In genomic region chr10:36172574-36172973, GRCh38 we compare ENCODE assay signal across 13 cellular contexts.
DNase-seq lines count a peak whose midpoint lies in the region; ATAC-seq and TF ChIP-seq lines count a peak whose summit lies in the region.
"Had no signal": no experiment of that assay in that cellular context is flagged by ENCODE, and none has a peak within 500 bp of the region (broad histone marks: within the 10 kb centered on the region; RNA-seq: fewer than 3 reads in every experiment).

No MANE protein-coding gene starts in this region.

- H3K4me3 ChIP-seq in choroid plexus epithelial cell (ENCODE audit: low read depth, low read length), result no peak overlapping the region

- no peaks in the 10 kb centered on the region for H3K36me3 Mint-ChIP-seq in nephron (ENCODE audit: low read depth)
- H3K36me3 Mint-ChIP-seq: CD4-positive, alpha-beta memory T cell; type B pancreatic cell had no signal

- H3K9me3 Mint-ChIP-seq in nephron, result peaks cover 9% of the 10 kb centered on the region
- H3K9me3 Mint-ChIP-seq: activated T-helper 1 cell treated with anti-CD3 and anti-CD28 coated beads, Interleukin-12 subunit alpha, Interleukin-12 subunit beta, Interleukin-2, Interleukin-4 antibody, amounts not matched to agents 30 ng/mL and 10 ng/mL and 1 ng/mL, durations not matched to agents 14 hours and 24 hours and 36 hours; type B pancreatic cell had no signal

- peak overlapping the region; percentile 6 to 42 (median 6) for H3K4me3 Mint-ChIP-seq in nephron
- H3K4me3 Mint-ChIP-seq: activated T-helper 1 cell treated with anti-CD3 and anti-CD28 coated beads, Interleukin-12 subunit alpha, Interleukin-12 subunit beta, Interleukin-2, Interleukin-4 antibody, amounts not matched to agents 30 ng/mL and 10 ng/mL and 1 ng/mL, durations not matched to agents 14 hours and 24 hours and 36 hours; CD4-positive, alpha-beta memory T cell; type B pancreatic cell had no signal

- no peak for TF ChIP-seq CTCF in choroid plexus epithelial cell (conservative IDR thresholded peaks at IDR 0.05; ENCODE audit: low read depth, low read length)
- TF ChIP-seq CTCF in nephron (IDR thresholded peaks at IDR 0.05; ENCODE audit: unreplicated experiment in 3 of 3), result no peak

- H3K27me3 Mint-ChIP-seq in nephron (ENCODE audit: low read depth), result no peaks in the 10 kb centered on the region
- H3K27me3 Mint-ChIP-seq: CD4-positive, alpha-beta memory T cell; type B pancreatic cell had no signal

- peak; percentile 34 for DNase-seq in AG08396 (ENCODE audit: low spot score)
- DNase-seq in M059J (ENCODE audit: low read depth), result peak; percentile 73
- DNase-seq in choroid plexus epithelial cell (ENCODE audit: low read depth), result peak; percentile 79
- DNase-seq in activated CD4-positive, alpha-beta T cell treated with anti-CD3 and anti-CD28 coated beads, Interleukin-2, amount 50 U/mL, for 4 hours, result no peak
- DNase-seq in DMS114 treated with DMSO at 0.1 percent for 48 hours (lab: John Stamatoyannopoulos, UW; ENCODE audit: unreplicated experiment), result no peak
- DNase-seq: CD4-positive, alpha-beta memory T cell; H7; NCI-H2227 treated with DMSO at 0.1 percent for 48 hours had no signal

- H3K4me1 Mint-ChIP-seq in nephron, result peaks cover 26% of the 10 kb centered on the region
- H3K4me1 Mint-ChIP-seq: CD4-positive, alpha-beta memory T cell had no signal

- ATAC-seq in HG03025 (IDR thresholded peaks at IDR 0.05; ENCODE audit: low FRiP score, unreplicated experiment) (no peak), HG02759 (IDR thresholded peaks at IDR 0.05; ENCODE audit: unreplicated experiment) (no peak)

- peak overlapping the region; percentile 75 to 81 (median 76) for H3K27ac Mint-ChIP-seq in nephron
- H3K27ac Mint-ChIP-seq: activated T-helper 1 cell treated with anti-CD3 and anti-CD28 coated beads, Interleukin-12 subunit alpha, Interleukin-12 subunit beta, Interleukin-2, Interleukin-4 antibody, amounts not matched to agents 30 ng/mL and 10 ng/mL and 1 ng/mL, durations not matched to agents 14 hours and 24 hours and 36 hours; CD4-positive, alpha-beta memory T cell; type B pancreatic cell had no signal

Comparison
In these comparisons a context has a peak if more than half of its experiments do, and no peak if none do; other contexts are left out.
1. DNase-seq: peak in AG08396 (single experiment), M059J (single experiment) and choroid plexus epithelial cell (single experiment); none in activated CD4-positive, alpha-beta T cell treated with anti-CD3 and anti-CD28 coated beads, Interleukin-2, amount 50 U/mL, for 4 hours (0 of 2) and DMS114 treated with DMSO at 0.1 percent for 48 hours (single experiment).